Comparison of ENCODE assay signal across 23 cellular contexts in the genomic region with DNA sequence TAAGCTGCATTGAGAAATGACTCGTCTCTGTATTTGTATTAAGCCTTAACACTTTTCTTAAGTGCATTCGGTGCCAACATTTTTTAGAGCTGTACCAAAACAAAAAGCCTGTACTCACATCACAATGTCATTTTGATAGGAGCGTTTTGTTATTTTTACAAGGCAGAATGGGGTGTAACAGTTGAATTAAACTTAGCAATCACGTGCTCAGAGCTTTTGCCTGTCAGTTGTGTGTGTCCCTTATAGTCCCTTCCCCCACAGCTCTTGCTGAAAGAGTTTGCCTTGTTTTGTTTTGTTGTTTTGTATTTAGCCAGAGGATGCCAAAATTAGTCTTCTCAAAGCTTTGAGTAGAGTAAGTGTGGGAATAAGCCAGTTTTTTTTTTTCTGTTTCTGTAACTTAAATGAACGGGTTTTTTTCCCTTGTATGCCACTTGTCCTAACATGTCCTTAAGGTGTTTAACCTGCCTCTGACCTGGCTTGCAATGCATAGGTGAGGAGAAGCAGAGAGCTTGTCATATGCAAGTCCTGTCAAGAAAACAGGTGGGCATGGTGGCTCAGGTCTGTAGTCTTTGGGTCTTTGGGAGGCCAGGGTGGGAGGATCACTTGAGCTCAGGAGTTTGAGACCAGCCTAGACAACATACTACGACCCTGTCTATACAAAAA. TPM values are rescaled to one million over a fixed set of nuclear protein-coding genes. Genes with fewer than 3 reads are reported as not detected.
A peak's percentile ranks its signal among the peaks of the same experiment; 100 is the strongest.
DNase-seq lines count a peak whose midpoint lies in the region; ATAC-seq and TF ChIP-seq lines count a peak whose summit lies in the region.
"Had no signal": no experiment of that assay in that cellular context is flagged by ENCODE, and none has a peak within 500 bp of the region (broad histone marks: within the 10 kb centered on the region; RNA-seq: fewer than 3 reads in every experiment).

No MANE protein-coding gene starts in this region.

- no peaks in the 10 kb centered on the region for H3K9me3 Mint-ChIP-seq in MCF 10A (ENCODE audit: unreplicated experiment)
- no peaks in the 10 kb centered on the region for H3K9me3 Mint-ChIP-seq in activated naive CD8-positive, alpha-beta T cell treated with anti-CD3 and anti-CD28 coated beads for 36 hours
- no peaks in the 10 kb centered on the region for H3K9me3 Mint-ChIP-seq in stimulated activated effector memory CD8-positive, alpha-beta T cell treated with anti-CD3 and anti-CD28 coated beads, Interleukin-12 subunit alpha, Interleukin-12 subunit beta, amount 100 ng/mL, for 72 hours

- no peak for TF ChIP-seq CTCF in MCF 10A (IDR thresholded peaks at IDR 0.05; ENCODE audit: unreplicated experiment)
- TF ChIP-seq CTCF in breast epithelium (IDR thresholded peaks at IDR 0.05), result no peak

- no peak for ATAC-seq in stimulated activated effector memory CD8-positive, alpha-beta T cell treated with anti-CD3 and anti-CD28 coated beads, Interleukin-12 subunit alpha, Interleukin-12 subunit beta, amount 100 ng/mL, for 72 hours
- ATAC-seq in GM18505 (IDR thresholded peaks at IDR 0.05; ENCODE audit: unreplicated experiment), result no peak
- ATAC-seq: HepG2 had no signal

- no peak overlapping the region for H3K4me3 ChIP-seq in breast epithelium
- H3K4me3 ChIP-seq: right atrium auricular region, SJSA1, uterus had no signal

- intact Hi-C loops in MCF 10A (cut with micrococcal nuclease), result loop anchor here (10.0 kb wide), 1 partner anchor 277 kb away; a partner anchor contains a TSS
- intact Hi-C loops in breast epithelium (cut with DNase I; ENCODE audit: low total_unique reads), result no loop called here

- DNase-seq in MCF 10A (ENCODE audit: unreplicated experiment) (no peak), breast epithelium (ENCODE audit: low spot score in 2 of 2) (no peak), epithelial cell of prostate (ENCODE audit: low read depth, low spot score) (peak; percentile 76), pons (ENCODE audit: low spot score) (no peak)
- DNase-seq in activated naive CD8-positive, alpha-beta T cell treated with anti-CD3 and anti-CD28 coated beads for 36 hours, result no peak
- no peak for DNase-seq in stimulated activated effector memory CD8-positive, alpha-beta T cell treated with anti-CD3 and anti-CD28 coated beads, Interleukin-12 subunit alpha, Interleukin-12 subunit beta, amount 100 ng/mL, for 72 hours (ENCODE audit: low spot score in 2 of 2)
- DNase-seq in stimulated activated CD4-positive, alpha-beta T cell treated with anti-CD3 and anti-CD28 coated beads, Interleukin-4, amount 100 ng/mL, for 4 hours, result no peak
- DNase-seq: activated CD8-positive, alpha-beta memory T cell treated with anti-CD3 and anti-CD28 coated beads, Interleukin-2, amount 50 U/mL, for 48 hours; activated gamma-delta T cell; cerebellar nuclear complex; EL; kidney; NCI-H1092 treated with DMSO at 0.1 percent for 48 hours; NCI-H1930; NCI-H226; occipital lobe; T-helper 1 cell; uterus had no signal

- CTCF ChIA-PET in MCF 10A (lab: Yijun Ruan, JAX), result interaction anchor here (0.7 to 2.7 kb wide), 5 partner anchors 10 to 1483 kb away, joined by 3 to 35 read pairs (median 4); no protein-coding TSS in a partner anchor

- H3K4me3 Mint-ChIP-seq in MCF 10A (ENCODE audit: unreplicated experiment), result no peak overlapping the region
- H3K4me3 Mint-ChIP-seq in activated naive CD8-positive, alpha-beta T cell treated with anti-CD3 and anti-CD28 coated beads for 36 hours, result no peak overlapping the region
- H3K4me3 Mint-ChIP-seq in stimulated activated effector memory CD8-positive, alpha-beta T cell treated with anti-CD3 and anti-CD28 coated beads, Interleukin-12 subunit alpha, Interleukin-12 subunit beta, amount 100 ng/mL, for 72 hours, result no peak overlapping the region

- no peaks in the 10 kb centered on the region for H3K9me3 ChIP-seq in breast epithelium
- H3K9me3 ChIP-seq: right atrium auricular region, SJSA1, uterus had no signal

- peaks cover 85% of the 10 kb centered on the region for H3K36me3 Mint-ChIP-seq in MCF 10A (ENCODE audit: insufficient read depth, unreplicated experiment)
- H3K36me3 Mint-ChIP-seq in activated naive CD8-positive, alpha-beta T cell treated with anti-CD3 and anti-CD28 coated beads for 36 hours, result peaks cover 11% of the 10 kb centered on the region
- H3K36me3 Mint-ChIP-seq in stimulated activated effector memory CD8-positive, alpha-beta T cell treated with anti-CD3 and anti-CD28 coated beads, Interleukin-12 subunit alpha, Interleukin-12 subunit beta, amount 100 ng/mL, for 72 hours, result peaks cover 75% of the 10 kb centered on the region

- no peaks in the 10 kb centered on the region for H3K27me3 Mint-ChIP-seq in MCF 10A (ENCODE audit: insufficient read depth, unreplicated experiment)
- H3K27me3 Mint-ChIP-seq in activated naive CD8-positive, alpha-beta T cell treated with anti-CD3 and anti-CD28 coated beads for 36 hours, result no peaks in the 10 kb centered on the region

- H3K27ac Mint-ChIP-seq in MCF 10A (ENCODE audit: low read depth, unreplicated experiment), result peak overlapping the region; percentile 82
- H3K27ac Mint-ChIP-seq in activated naive CD8-positive, alpha-beta T cell treated with anti-CD3 and anti-CD28 coated beads for 36 hours, result peak overlapping the region; percentile 19
- H3K27ac Mint-ChIP-seq in stimulated activated effector memory CD8-positive, alpha-beta T cell treated with anti-CD3 and anti-CD28 coated beads, Interleukin-12 subunit alpha, Interleukin-12 subunit beta, amount 100 ng/mL, for 72 hours, result peak overlapping the region; percentile 45

- TF ChIP-seq POLR2A in breast epithelium (IDR thresholded peaks at IDR 0.05), result no peak
- no peak for TF ChIP-seq POLR2A in GM18505 (IDR thresholded peaks at IDR 0.05; ENCODE audit: borderline replicate concordance, extremely low read depth, insufficient read depth, insufficient read length)

- H3K4me1 Mint-ChIP-seq in MCF 10A (ENCODE audit: insufficient read depth, unreplicated experiment), result peaks cover 11% of the 10 kb centered on the region
- peaks cover 8% of the 10 kb centered on the region for H3K4me1 Mint-ChIP-seq in activated naive CD8-positive, alpha-beta T cell treated with anti-CD3 and anti-CD28 coated beads for 36 hours
- H3K4me1 Mint-ChIP-seq in stimulated activated effector memory CD8-positive, alpha-beta T cell treated with anti-CD3 and anti-CD28 coated beads, Interleukin-12 subunit alpha, Interleukin-12 subunit beta, amount 100 ng/mL, for 72 hours, result no peaks in the 10 kb centered on the region

- POLR2A ChIA-PET in MCF 10A (lab: Yijun Ruan, JAX), result interaction anchor here (1.0 to 5.2 kb wide), 11 partner anchors 11 to 246 kb away, joined by 3 to 105 read pairs (median 4); a partner anchor contains a TSS

- no TSS peak for BruUV-seq in MCF 10A (replicated peaks; lab: Mats Ljungman, UMichigan)

- H3K27me3 ChIP-seq in breast epithelium, result no peaks in the 10 kb centered on the region
- H3K27me3 ChIP-seq: right atrium auricular region, SJSA1, uterus had no signal

- no peaks in the 10 kb centered on the region for H3K4me1 ChIP-seq in breast epithelium
- H3K4me1 ChIP-seq: uterus had no signal

- H3K36me3 ChIP-seq in breast epithelium, result no peaks in the 10 kb centered on the region
- H3K36me3 ChIP-seq: right atrium auricular region, uterus had no signal

- H3K27ac ChIP-seq in breast epithelium (no peak overlapping the region), epithelial cell of prostate (peak overlapping the region; percentile 94)
- H3K27ac ChIP-seq: C4-2B, right atrium auricular region, SJSA1, uterus had no signal

RNA-seq across cellular contexts. Expression of a gene that starts 4.6 kb away (rescaled TPM):
- total RNA-seq in MCF 10A (2022) (77.4 and 86.6 TPM in 2 replicates), breast epithelium (10 to 100 TPM; 41.1 to 82.6 (median 71.6) TPM)
- 10 to 100 TPM; 46.7 to 47.3 TPM for total RNA-seq in activated naive CD8-positive, alpha-beta T cell treated with anti-CD3 and anti-CD28 coated beads for 36 hours

RNA-seq across cellular contexts. Expression of a gene that starts 23.3 kb away (rescaled TPM):
- total RNA-seq in MCF 10A (2022) (111 and 131 TPM in 2 replicates), breast epithelium (10 to 100 TPM; 19.2 to 44.2 (median 36.0) TPM)
- total RNA-seq in activated naive CD8-positive, alpha-beta T cell treated with anti-CD3 and anti-CD28 coated beads for 36 hours, result 10 to 100 TPM; 91.4 to 96.2 TPM

Comparison
In these comparisons a context has a peak if more than half of its experiments do, and no peak if none do; other contexts are left out.
1. H3K27ac Mint-ChIP-seq: peak in every context shown above with its lines; median percentile 82 in MCF 10A; 45 in stimulated activated effector memory CD8-positive, alpha-beta T cell treated with anti-CD3 and anti-CD28 coated beads, Interleukin-12 subunit alpha, Interleukin-12 subunit beta, amount 100 ng/mL, for 72 hours; 19 in activated naive CD8-positive, alpha-beta T cell treated with anti-CD3 and anti-CD28 coated beads for 36 hours.